Comparison of ENCODE assay signal across 7 cellular contexts in genomic region chr2:38600242-38600891, GRCh38. TPM values are rescaled to one million over a fixed set of nuclear protein-coding genes. Genes with fewer than 3 reads are reported as not detected.
DNase-seq lines count a peak whose midpoint lies in the region; ATAC-seq and TF ChIP-seq lines count a peak whose summit lies in the region.

No MANE protein-coding gene starts in this region.

- H3K9me2 ChIP-seq in HCT116 (ENCODE audit: insufficient read depth) = no peaks in the 10 kb centered on the region

- H3K79me2 ChIP-seq in HCT116 (ENCODE audit: insufficient read depth, low read length) = peaks cover 59% of the 10 kb centered on the region

- POLR2A ChIA-PET in HCT116 (lab: Charles Lee) = no interaction called here

- no peak overlapping the region for H3K27ac ChIP-seq in HCT116 (ENCODE audit: low read depth, low read length)

- CTCF ChIA-PET in HCT116 (lab: Charles Lee) = no interaction called here

- DNase-seq in HCT116 (ENCODE audit: low read depth, low spot score) = no peak
- peak; percentile 72 for DNase-seq in SK-MEL-5 (ENCODE audit: low read depth, low spot score)
- DNase-seq in epithelial cell of esophagus (ENCODE audit: low read depth) = peak; percentile 27
- DNase-seq in retinal pigment epithelial cell (ENCODE audit: low read depth) = no peak
- DNase-seq in ACHN = no peak

- RAD21 ChIA-PET in HCT116 (lab: Charles Lee; ENCODE audit: low non-redundant PET in 1 of 2, low total read pairs in 2 of 2, uncharacterized antibody in 2 of 2, unreplicated experiment in 2 of 2) = no interaction called here

- in situ Hi-C loops in SK-MEL-5 (cut with HindIII; ENCODE audit: low pct_unique_long_range_greater_than_20kb, low sequenced_read_pairs) (no loop called here), ACHN (cut with HindIII; ENCODE audit: low pct_ligation_motif_present, low pct_unique_long_range_greater_than_20kb, low sequenced_read_pairs) (no loop called here)

- H2AFZ ChIP-seq in HCT116 (ENCODE audit: low read depth, low read length, poor library complexity, severe bottlenecking) = no peak overlapping the region

- no peak overlapping the region for H3K9ac ChIP-seq in HCT116 (ENCODE audit: low read length)

- peaks cover 23 to 28% of the 10 kb centered on the region in 2 experiments for H3K4me1 ChIP-seq in HCT116 (ENCODE audit: control insufficient read depth in 1 of 2, insufficient read depth in 2 of 2, low read length in 2 of 2)

- no peak for TF ChIP-seq POLR2A in HCT116 (IDR thresholded peaks at IDR 0.05; ENCODE audit: borderline replicate concordance, extremely low read depth, insufficient read depth, insufficient read length)

- H3K9me3 ChIP-seq in HCT116 (ENCODE audit: control insufficient read depth in 1 of 2, insufficient read depth in 1 of 2, low read depth in 1 of 2, low read length in 2 of 2) = no peaks in the 10 kb centered on the region

- 0 out of 2 replicates have a peak, but pooled peaks cover 7% of the 10 kb centered on the region for H4K20me1 ChIP-seq in HCT116 (ENCODE audit: insufficient read depth)

- no TSS peak for BruUV-seq in HCT116 (replicated peaks; lab: Mats Ljungman, UMichigan)

- no peaks in the 10 kb centered on the region for H3K27me3 ChIP-seq in HCT116 (ENCODE audit: insufficient read depth, low read length)

- no peaks in the 10 kb centered on the region for H3K36me3 ChIP-seq in HCT116 (ENCODE audit: control insufficient read depth in 1 of 2, insufficient read depth in 2 of 2, low read length in 2 of 2)

- H3K4me2 ChIP-seq in HCT116 (ENCODE audit: low read length) = peak overlapping the region; percentile 92; the same call in 1 of the 2 replicates

- no peak for TF ChIP-seq RAD21 in HCT116 (IDR thresholded peaks at IDR 0.05; ENCODE audit: low read depth)

- no peak overlapping the region for H3K4me3 ChIP-seq in HCT116 (replicated peaks in 1 of 2; ENCODE audit: low read depth in 1 of 2, low read length in 2 of 2)
- H3K4me3 ChIP-seq in epithelial cell of esophagus (ENCODE audit: low read length) = peak overlapping the region; percentile 72
- peak overlapping the region; percentile 90 for H3K4me3 ChIP-seq in retinal pigment epithelial cell (ENCODE audit: low read length)

- ATAC-seq in HCT116 = no peak
- no peak for ATAC-seq in GM18873 (IDR thresholded peaks at IDR 0.05; ENCODE audit: low FRiP score, unreplicated experiment)
- no peak for ATAC-seq in HG02623 (IDR thresholded peaks at IDR 0.05; ENCODE audit: unreplicated experiment)

- intact Hi-C loops in HCT116 (cut with micrococcal nuclease) = loop anchor here (5.0 kb wide), 1 partner anchor 127 kb away; no protein-coding TSS in a partner anchor

- TF ChIP-seq CTCF in HCT116 (IDR thresholded peaks at IDR 0.05 in 2 of 3, conservative IDR thresholded peaks at IDR 0.05 in 1 of 3; ENCODE audit: borderline replicate concordance in 1 of 3, insufficient read depth in 1 of 3, low read depth in 2 of 3, low read length in 2 of 3) = no peak
- no peak for TF ChIP-seq CTCF in epithelial cell of esophagus (IDR thresholded peaks at IDR 0.05; ENCODE audit: insufficient read depth, low read depth, low read length, missing control alignments)
- TF ChIP-seq CTCF in retinal pigment epithelial cell (conservative IDR thresholded peaks at IDR 0.05; ENCODE audit: low read depth, low read length) = no peak

TF ChIP-seq in HCT116, 20 proteins besides CTCF, POLR2A, EP300 and RAD21:
- no peak for TF ChIP-seq SP1 (IDR thresholded peaks at IDR 0.05; ENCODE audit: low read depth)
- no peak for TF ChIP-seq YY1 (IDR thresholded peaks at IDR 0.05; ENCODE audit: extremely low read depth, insufficient replicate concordance, low read depth, low read length)
- no peak for TF ChIP-seq JUND (IDR thresholded peaks at IDR 0.05)
- TF ChIP-seq ELF1 (IDR thresholded peaks at IDR 0.05; ENCODE audit: borderline replicate concordance, low read depth) = no peak
- TF ChIP-seq EZH2 (IDR thresholded peaks at IDR 0.05) = no peak
- no peak for TF ChIP-seq ZBTB33 (IDR thresholded peaks at IDR 0.05; ENCODE audit: extremely low read depth, insufficient replicate concordance, low read length)
- no peak for TF ChIP-seq POLR2AphosphoS5 (IDR thresholded peaks at IDR 0.05; ENCODE audit: low read depth, low read length)
- TF ChIP-seq REST (IDR thresholded peaks at IDR 0.05; ENCODE audit: low read depth) = no peak

RNA-seq across cellular contexts. Expression of gene HNRNPLL, which starts 2.4 kb away (rescaled TPM):
- total RNA-seq in HCT116 (2021; ENCODE audit: unreplicated experiment) = 43.2 TPM
- 18.0 and 22.8 TPM in 2 replicates for polyA plus RNA-seq in HCT116 (2012)
- 62.9 and 67.1 TPM in 2 replicates for total RNA-seq in SK-MEL-5 (2014; rRNA removed; shearing (Covaris generic))
- 30.4 and 34.0 TPM in 2 replicates for polyA plus RNA-seq in SK-MEL-5 (2015; cell fraction: cytosol; rRNA removed)
- 56.9 and 67.6 TPM in 2 replicates for polyA plus RNA-seq in SK-MEL-5 (2015; cell fraction: nucleus; rRNA removed)

Comparison
In these comparisons a context has a peak if more than half of its experiments do, and no peak if none do; other contexts are left out.
1. DNase-seq: peak in SK-MEL-5 (single experiment) and epithelial cell of esophagus (single experiment); none in HCT116 (single experiment), retinal pigment epithelial cell (single experiment) and ACHN (single experiment).
2. H3K4me3 ChIP-seq: peak in epithelial cell of esophagus (single experiment) and retinal pigment epithelial cell (single experiment); none in HCT116 (0 of 2).